16 cellular contexts compared by ENCODE assay signal in the genomic region with DNA sequence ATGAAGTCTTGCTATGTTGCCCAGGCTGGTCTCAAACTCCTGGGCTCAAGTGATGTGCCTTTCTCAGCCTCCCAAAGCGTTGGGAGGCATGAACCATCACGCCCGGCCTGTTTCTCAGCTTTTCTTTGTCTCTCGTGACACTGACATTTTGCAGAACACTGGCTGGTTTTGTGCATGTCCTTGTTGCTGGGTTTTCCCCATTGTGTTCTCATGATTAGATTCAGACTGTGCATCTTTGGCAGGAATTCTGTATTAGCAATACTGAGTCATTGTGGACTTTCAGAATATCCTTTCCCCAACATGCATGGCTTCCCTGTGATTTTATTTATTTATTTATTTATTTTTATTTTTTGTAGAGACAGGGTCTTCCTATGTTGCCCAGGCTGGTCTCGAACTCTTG.
DNase-seq lines count a peak whose midpoint lies in the region; ATAC-seq, FAIRE-seq and TF ChIP-seq lines count a peak whose summit lies in the region.
"Had no signal": no experiment of that assay in that cellular context is flagged by ENCODE, and none has a peak within 500 bp of the region (broad histone marks: within the 10 kb centered on the region; RNA-seq: fewer than 3 reads in every experiment).

No MANE protein-coding gene starts in this region.

- no peaks in the 10 kb centered on the region for H3K27me3 Mint-ChIP-seq in MCF 10A (ENCODE audit: insufficient read depth, unreplicated experiment)
- peaks cover 2% of the 10 kb centered on the region for H3K27me3 Mint-ChIP-seq in astrocyte (ENCODE audit: low read depth, unreplicated experiment)
- H3K27me3 Mint-ChIP-seq: activated CD4-positive, alpha-beta T cell treated with anti-CD3 and anti-CD28 coated beads, Interleukin-2, amount 10 ng/mL, durations not matched to agents 24 days and 14 days had no signal

- in situ Hi-C loops in mammary epithelial cell (cut with MboI; ENCODE audit: low sequenced_read_pairs in 2 of 2) = no loop called here

- TF ChIP-seq CTCF in mammary epithelial cell (conservative IDR thresholded peaks at IDR 0.05 in 1 of 2, IDR thresholded peaks at IDR 0.05 in 1 of 2; ENCODE audit: extremely low read depth in 1 of 2, insufficient read depth in 1 of 2, low read depth in 1 of 2, low read length in 2 of 2) (no peak), MCF 10A (IDR thresholded peaks at IDR 0.05; ENCODE audit: unreplicated experiment) (no peak), astrocyte (IDR thresholded peaks at IDR 0.05; ENCODE audit: insufficient read depth, low read depth, low read length) (no peak), foreskin keratinocyte (conservative IDR thresholded peaks at IDR 0.05) (no peak)

- POLR2A ChIA-PET in MCF 10A (lab: Yijun Ruan, JAX) = no interaction called here

- H3K4me3 Mint-ChIP-seq in MCF 10A (ENCODE audit: unreplicated experiment) (no peak overlapping the region), astrocyte (ENCODE audit: unreplicated experiment) (no peak overlapping the region)
- H3K4me3 Mint-ChIP-seq: activated CD4-positive, alpha-beta T cell treated with anti-CD3 and anti-CD28 coated beads, Interleukin-2, amount 10 ng/mL, durations not matched to agents 24 days and 14 days had no signal

- FAIRE-seq in astrocyte (lab: Jason Lieb, UNC) = no peak
- FAIRE-seq: K562, small intestine had no signal

- H3K27me3 ChIP-seq in mammary epithelial cell (ENCODE audit: insufficient read depth, low read length) (no peaks in the 10 kb centered on the region), astrocyte (ENCODE audit: insufficient read depth, low read length) (no peaks in the 10 kb centered on the region), foreskin keratinocyte (no peaks in the 10 kb centered on the region)
- H3K27me3 ChIP-seq: hepatocyte had no signal

- peak; percentile 94 for DNase-seq in mammary epithelial cell
- no peak for DNase-seq in MCF 10A (ENCODE audit: unreplicated experiment)
- DNase-seq in astrocyte (ENCODE audit: low read depth) = peak; percentile 62
- DNase-seq in foreskin keratinocyte = peak in 1 of 2 donors; percentile 92
- DNase-seq in HT-29 (ENCODE audit: low spot score) = no peak
- DNase-seq in activated CD4-positive, alpha-beta T cell treated with anti-CD3 and anti-CD28 coated beads, Interleukin-2, amount 50 U/mL, for 4 hours = no peak
- DNase-seq: 8988T; activated CD4-positive, alpha-beta T cell treated with anti-CD3 and anti-CD28 coated beads, Interleukin-2, amount 10 ng/mL, durations not matched to agents 24 days and 14 days; activated T-cell treated with anti-CD3 and anti-CD28 coated beads, Interleukin-2, amount 50 U/mL, for 48 hours; NCI-H1436; NCI-H526 treated with DMSO at 0.1 percent for 48 hours; small intestine had no signal

- H3K9ac ChIP-seq in mammary epithelial cell (ENCODE audit: insufficient read depth, low read length) (no peak overlapping the region), astrocyte (ENCODE audit: low read length) (no peak overlapping the region)

- H2AFZ ChIP-seq in mammary epithelial cell (ENCODE audit: low read depth, low read length) (no peak overlapping the region), astrocyte (ENCODE audit: low read depth, low read length) (no peak overlapping the region)
- H2AFZ ChIP-seq: hepatocyte had no signal

- no peak overlapping the region for H3K4me2 ChIP-seq in mammary epithelial cell (ENCODE audit: insufficient read depth, low read depth, low read length)
- H3K4me2 ChIP-seq in astrocyte (ENCODE audit: low read length) = no peak overlapping the region
- H3K4me2 ChIP-seq: hepatocyte had no signal

- dilution Hi-C loops in mammary epithelial cell (cut with HindIII; ENCODE audit: low sequenced_read_pairs) = loop anchor here (5.0 kb wide), 3 partner anchors 34 to 106 kb away; no protein-coding TSS in a partner anchor

- H3K9me3 Mint-ChIP-seq in MCF 10A (ENCODE audit: unreplicated experiment) (no peaks in the 10 kb centered on the region), astrocyte (ENCODE audit: unreplicated experiment) (no peaks in the 10 kb centered on the region)
- H3K9me3 Mint-ChIP-seq: activated CD4-positive, alpha-beta T cell treated with anti-CD3 and anti-CD28 coated beads, Interleukin-2, amount 10 ng/mL, durations not matched to agents 24 days and 14 days had no signal

- H3K79me2 ChIP-seq in mammary epithelial cell (ENCODE audit: insufficient read depth, low read length) (no peaks in the 10 kb centered on the region), astrocyte (ENCODE audit: insufficient read depth, low read length) (no peaks in the 10 kb centered on the region)
- H3K79me2 ChIP-seq: hepatocyte had no signal

- H4K20me1 ChIP-seq in mammary epithelial cell (ENCODE audit: insufficient read depth, low read length) (no peaks in the 10 kb centered on the region), astrocyte (ENCODE audit: insufficient read depth, low read length) (no peaks in the 10 kb centered on the region)

- H3K36me3 ChIP-seq in mammary epithelial cell (ENCODE audit: insufficient read depth, low read length) (no peaks in the 10 kb centered on the region), astrocyte (ENCODE audit: insufficient read depth, low read length) (no peaks in the 10 kb centered on the region)

- peaks cover 7% of the 10 kb centered on the region for H3K4me1 ChIP-seq in mammary epithelial cell (ENCODE audit: insufficient read depth, low read length)
- H3K4me1 ChIP-seq in astrocyte (ENCODE audit: insufficient read depth, low read length) = no peaks in the 10 kb centered on the region
- no peaks in the 10 kb centered on the region for H3K4me1 ChIP-seq in foreskin keratinocyte

- BruUV-seq in mammary epithelial cell (replicated peaks; lab: Mats Ljungman, UMichigan) = no TSS peak
- no TSS peak for BruUV-seq in MCF 10A (replicated peaks; lab: Mats Ljungman, UMichigan)

- H3K27ac ChIP-seq in mammary epithelial cell (ENCODE audit: insufficient read depth, low read depth, low read length) = peak overlapping the region; percentile 41
- H3K27ac ChIP-seq in astrocyte (ENCODE audit: low read depth, low read length) = no peak overlapping the region
- H3K27ac ChIP-seq in foreskin keratinocyte = no peak overlapping the region
- H3K27ac ChIP-seq: hepatocyte had no signal

- intact Hi-C loops in mammary epithelial cell (cut with micrococcal nuclease) (loop anchor here (10.0 kb wide), 1 partner anchor 134 kb away; no protein-coding TSS in a partner anchor), MCF 10A (cut with micrococcal nuclease) (no loop called here)

- H3K9me3 ChIP-seq in mammary epithelial cell (replicated peaks; ENCODE audit: insufficient read depth, low read length) (no peaks in the 10 kb centered on the region), astrocyte (ENCODE audit: insufficient read depth, low read depth, low read length) (no peaks in the 10 kb centered on the region)

- H3K27ac Mint-ChIP-seq in MCF 10A (ENCODE audit: low read depth, unreplicated experiment) (no peak overlapping the region), astrocyte (ENCODE audit: unreplicated experiment) (no peak overlapping the region)
- H3K27ac Mint-ChIP-seq: activated CD4-positive, alpha-beta T cell treated with anti-CD3 and anti-CD28 coated beads, Interleukin-2, amount 10 ng/mL, durations not matched to agents 24 days and 14 days had no signal

- no peak overlapping the region for H3K4me3 ChIP-seq in mammary epithelial cell (replicated peaks in 1 of 3; ENCODE audit: insufficient read depth in 1 of 3, low read depth in 2 of 3, low read length in 3 of 3)
- no peak overlapping the region for H3K4me3 ChIP-seq in astrocyte (ENCODE audit: insufficient read depth, low read depth, low read length)
- H3K4me3 ChIP-seq: hepatocyte, K562 had no signal

- H3K4me1 Mint-ChIP-seq in MCF 10A (ENCODE audit: insufficient read depth, unreplicated experiment) (no peaks in the 10 kb centered on the region), astrocyte (ENCODE audit: low read depth, unreplicated experiment) (no peaks in the 10 kb centered on the region)
- H3K4me1 Mint-ChIP-seq: activated CD4-positive, alpha-beta T cell treated with anti-CD3 and anti-CD28 coated beads, Interleukin-2, amount 10 ng/mL, durations not matched to agents 24 days and 14 days had no signal

- H3K36me3 Mint-ChIP-seq in MCF 10A (ENCODE audit: insufficient read depth, unreplicated experiment) (no peaks in the 10 kb centered on the region), astrocyte (ENCODE audit: low read depth, unreplicated experiment) (no peaks in the 10 kb centered on the region)

- ATAC-seq in foreskin keratinocyte = peak; percentile 73
- ATAC-seq in GM21717 (IDR thresholded peaks at IDR 0.05; ENCODE audit: unreplicated experiment) = no peak
- ATAC-seq in HG02610 (IDR thresholded peaks at IDR 0.05; ENCODE audit: unreplicated experiment) = no peak
- ATAC-seq: K562 had no signal

- CTCF ChIA-PET in mammary epithelial cell (lab: Charles Lee; ENCODE audit: low non-redundant PET) (interaction anchor here (0.6 kb wide), 1 partner anchor 854 kb away, joined by 3 read pairs; no protein-coding TSS in a partner anchor), MCF 10A (lab: Yijun Ruan, JAX) (interaction anchor here (0.6 to 0.8 kb wide), 2 partner anchors 37 to 163 kb away, joined by 3 read pairs; no protein-coding TSS in a partner anchor)

- WGBS in mammary epithelial cell (ENCODE audit: low coverage, missing lambda C conversion rate) = 72% methylated on average over 5 of the region's 5 CpGs

Comparison
In these comparisons a context has a peak if more than half of its experiments do, and no peak if none do; other contexts are left out.
1. DNase-seq: peak in mammary epithelial cell (single experiment) and astrocyte (single experiment); none in MCF 10A (single experiment), HT-29 (single experiment) and activated CD4-positive, alpha-beta T cell treated with anti-CD3 and anti-CD28 coated beads, Interleukin-2, amount 50 U/mL, for 4 hours (0 of 2).